16 cellular contexts compared by ENCODE assay signal in genomic region chr2:12897181-12897580, GRCh38.
DNase-seq lines count a peak whose midpoint lies in the region; ATAC-seq lines count a peak whose summit lies in the region.
"Had no signal": no experiment of that assay in that cellular context is flagged by ENCODE, and none has a peak within 500 bp of the region (broad histone marks: within the 10 kb centered on the region; RNA-seq: fewer than 3 reads in every experiment).

No MANE protein-coding gene starts in this region.

- H3K27me3 Mint-ChIP-seq in naive thymus-derived CD8-positive, alpha-beta T cell: peaks cover 0 to 7% (median 0%) of the 10 kb centered on the region in 5 donors
- H3K27me3 Mint-ChIP-seq: progenitor cell of endocrine pancreas had no signal

- peaks cover 2 to 32% (median 17%) of the 10 kb centered on the region in 9 donors for H3K9me3 Mint-ChIP-seq in naive thymus-derived CD8-positive, alpha-beta T cell

- peak overlapping the region in 7 of 10 donors; percentile 6 to 67 (median 49) for H3K4me3 Mint-ChIP-seq in naive thymus-derived CD8-positive, alpha-beta T cell
- H3K4me3 Mint-ChIP-seq: activated B cell treated with CpG ODN at 0.5 μM for 24 hours had no signal

- POLR2A ChIA-PET in naive thymus-derived CD8-positive, alpha-beta T cell (lab: Charles Lee): no interaction called here

- peak overlapping the region in 3 of 10 donors; percentile 3 to 39 (median 6) for H3K27ac Mint-ChIP-seq in naive thymus-derived CD8-positive, alpha-beta T cell
- H3K27ac Mint-ChIP-seq: activated B cell treated with CpG ODN at 0.5 μM for 24 hours, progenitor cell of endocrine pancreas had no signal

- DNase-seq in AML-193 (lab: John Stamatoyannopoulos, UW) (peak; percentile 28 to 45), SKM-1 treated with dmso at 0.1 percent for 144 hours (lab: John Stamatoyannopoulos, UW; ENCODE audit: unreplicated experiment) (peak; percentile 80), LoVo (ENCODE audit: low spot score) (no peak), NCI-H1694 treated with DMSO at 0.1 percent for 48 hours (lab: John Stamatoyannopoulos, UW) (no peak), left colon (no peak)
- DNase-seq in naive thymus-derived CD8-positive, alpha-beta T cell: peak in 3 of 10 donors; percentile 8 to 30 (median 22)
- DNase-seq: activated B cell treated with CpG ODN at 0.5 μM for 24 hours; effector CD4-positive, alpha-beta T cell; NCI-H187; NCI-H510A treated with DMSO at 0.1 percent for 48 hours; SW 1271 had no signal

- peaks cover 15 to 21% (median 20%) of the 10 kb centered on the region in 4 donors for H3K4me1 Mint-ChIP-seq in naive thymus-derived CD8-positive, alpha-beta T cell

- peaks cover 0 to 27% (median 17%) of the 10 kb centered on the region in 3 donors for H3K36me3 Mint-ChIP-seq in naive thymus-derived CD8-positive, alpha-beta T cell

- intact Hi-C loops in left colon (cut with DNase I, micrococcal nuclease): no loop called here

- ATAC-seq in GM19351 (IDR thresholded peaks at IDR 0.05; ENCODE audit: unreplicated experiment) (peak; percentile 50), left colon (no peak), GM19328 (IDR thresholded peaks at IDR 0.05; ENCODE audit: unreplicated experiment) (no peak)
- peak in 1 of 2 donors; percentile 60 for ATAC-seq in naive thymus-derived CD8-positive, alpha-beta T cell
- ATAC-seq: activated naive CD4-positive, alpha-beta T cell treated with anti-CD3 and anti-CD28 coated beads, Interleukin-2, amount 50 U/mL, for 72 hours; left lobe of liver had no signal

Comparison
In these comparisons a context has a peak if more than half of its experiments do, and no peak if none do; other contexts are left out.
1. DNase-seq: peak in AML-193 (2 of 2) and SKM-1 treated with dmso at 0.1 percent for 144 hours (single experiment); none in LoVo (single experiment), NCI-H1694 treated with DMSO at 0.1 percent for 48 hours (single experiment) and left colon (0 of 2).